ENCODE assay signal across 2 cellular contexts in the genomic region with DNA sequence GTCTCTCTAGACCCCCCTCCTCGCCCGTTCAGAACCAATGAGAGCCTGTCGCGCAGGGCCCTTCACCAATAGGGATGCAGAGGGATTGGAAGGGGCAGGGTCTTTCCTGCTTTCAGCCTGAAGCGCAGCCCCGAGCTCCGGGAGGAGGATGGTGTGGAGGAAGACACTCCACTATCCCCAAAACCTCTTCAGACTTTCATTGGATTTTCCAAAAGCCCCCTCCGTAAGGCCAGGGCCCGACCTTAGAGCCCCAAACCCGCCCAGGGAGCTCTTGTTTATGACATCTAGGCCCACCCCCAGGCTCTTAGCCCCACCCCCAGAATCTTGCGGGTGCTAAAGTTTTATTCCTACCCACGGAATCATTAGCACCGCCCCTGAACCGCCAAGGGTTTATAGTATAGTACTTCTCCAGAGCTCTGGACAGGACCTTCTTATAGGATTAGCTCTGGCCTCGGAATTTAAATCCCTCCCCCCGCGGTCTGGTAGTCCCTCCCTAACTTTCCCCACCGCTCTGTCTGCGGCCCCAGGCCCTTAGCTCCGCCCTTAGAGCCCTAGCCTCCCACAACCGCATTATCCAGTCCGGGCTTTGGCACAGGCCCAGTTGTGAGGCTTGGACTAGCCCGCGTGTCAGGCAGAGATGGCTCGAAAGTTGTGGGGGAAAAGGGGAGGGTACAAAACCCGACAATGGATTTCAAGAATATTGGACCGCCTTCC.
TF ChIP-seq lines count a peak whose summit lies in the region.

No MANE protein-coding gene starts in this region.

TF ChIP-seq in A549, 52 proteins besides CTCF, POLR2A, EP300 and RAD21 (continued from another document):
- peak; percentile 43; the same call in 1 of the 2 replicates for TF ChIP-seq HOXB5 (CRISPR knock-in tag; IDR thresholded peaks at IDR 0.05)
- TF ChIP-seq HDAC2 (IDR thresholded peaks at IDR 0.05), result peak; percentile 73; the same call in 1 of the 2 replicates

TF ChIP-seq in SK-N-SH, 30 proteins besides CTCF, POLR2A, EP300 and RAD21 (continued from another document):
- TF ChIP-seq NFIC (IDR thresholded peaks at IDR 0.05; ENCODE audit: borderline replicate concordance) (no peak), MXI1 (IDR thresholded peaks at IDR 0.05; ENCODE audit: low read depth, low read length) (peak; percentile 42; the same call in 1 of the 2 replicates), RXRA (IDR thresholded peaks at IDR 0.05; ENCODE audit: borderline replicate concordance, low read depth) (no peak), POLR2AphosphoS5 (IDR thresholded peaks at IDR 0.05; ENCODE audit: low read depth, low read length) (no peak)
- TF ChIP-seq, protein P1, sequence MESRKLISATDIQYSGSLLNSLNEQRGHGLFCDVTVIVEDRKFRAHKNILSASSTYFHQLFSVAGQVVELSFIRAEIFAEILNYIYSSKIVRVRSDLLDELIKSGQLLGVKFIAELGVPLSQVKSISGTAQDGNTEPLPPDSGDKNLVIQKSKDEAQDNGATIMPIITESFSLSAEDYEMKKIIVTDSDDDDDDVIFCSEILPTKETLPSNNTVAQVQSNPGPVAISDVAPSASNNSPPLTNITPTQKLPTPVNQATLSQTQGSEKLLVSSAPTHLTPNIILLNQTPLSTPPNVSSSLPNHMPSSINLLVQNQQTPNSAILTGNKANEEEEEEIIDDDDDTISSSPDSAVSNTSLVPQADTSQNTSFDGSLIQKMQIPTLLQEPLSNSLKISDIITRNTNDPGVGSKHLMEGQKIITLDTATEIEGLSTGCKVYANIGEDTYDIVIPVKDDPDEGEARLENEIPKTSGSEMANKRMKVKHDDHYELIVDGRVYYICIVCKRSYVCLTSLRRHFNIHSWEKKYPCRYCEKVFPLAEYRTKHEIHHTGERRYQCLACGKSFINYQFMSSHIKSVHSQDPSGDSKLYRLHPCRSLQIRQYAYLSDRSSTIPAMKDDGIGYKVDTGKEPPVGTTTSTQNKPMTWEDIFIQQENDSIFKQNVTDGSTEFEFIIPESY (IDR thresholded peaks at IDR 0.05; ENCODE audit: borderline replicate concordance, low read depth), result no peak
